ENCODE assay signal across 28 cellular contexts in genomic region chr2:126783341-126783740, GRCh38.
"Had no signal": no experiment of that assay in that cellular context is flagged by ENCODE, and none has a peak within 500 bp of the region (broad histone marks: within the 10 kb centered on the region; RNA-seq: fewer than 3 reads in every experiment).

No MANE protein-coding gene starts in this region.

- H3K27me3 ChIP-seq: brain microvascular endothelial cell, colonic mucosa had no signal

- H3K36me3 ChIP-seq: brain microvascular endothelial cell, colonic mucosa had no signal

- H3K9me3 ChIP-seq: colonic mucosa had no signal

- H3K27ac ChIP-seq: brain microvascular endothelial cell, colonic mucosa had no signal

- H3K4me1 ChIP-seq: colonic mucosa had no signal

- DNase-seq: activated CD4-positive, alpha-beta memory T cell treated with anti-CD3 and anti-CD28 coated beads for 36 hours; activated CD4-positive, alpha-beta T cell treated with anti-CD3 and anti-CD28 coated beads for 36 hours; activated CD4-positive, alpha-beta T cell treated with anti-CD3 and anti-CD28 coated beads, Interleukin-2, amount 10 ng/mL, durations not matched to agents 24 days and 14 days; activated CD4-positive, CD25-positive, alpha-beta regulatory T cell; activated CD4-positive, CD25-positive, alpha-beta regulatory T cell treated with anti-CD3 and anti-CD28 coated beads, Interleukin-2, amount 50 U/mL, for 72 hours; activated CD8-positive, alpha-beta memory T cell treated with anti-CD3 and anti-CD28 coated beads, Interleukin-2, amount 10 ng/mL, durations not matched to agents 7 days and 5 days; activated CD8-positive, alpha-beta memory T cell treated with anti-CD3 and anti-CD28 coated beads, Interleukin-2, amount 50 U/mL, for 4 hours; activated CD8-positive, alpha-beta T cell treated with anti-CD3 and anti-CD28 coated beads, Interleukin-2, amount 10 ng/mL, durations not matched to agents 7 days and 5 days; activated gamma-delta T cell treated with Interleukin-2 at 50 U/mL for 16 hours; activated naive CD4-positive, alpha-beta T cell treated with anti-CD3 and anti-CD28 coated beads, Interleukin-2, amount 50 U/mL, for 16 hours; activated naive CD4-positive, alpha-beta T cell treated with Interleukin-2 at 50 U/mL for 16 hours; activated T-cell treated with anti-CD3 and anti-CD28 coated beads, Interleukin-2, amount 50 U/mL, for 1 hour; activated T-cell treated with anti-CD3 and anti-CD28 coated beads, Interleukin-2, amount 50 U/mL, for 48 hours; amniotic stem cell; anterior cingulate cortex; brain microvascular endothelial cell; central memory CD4-positive, alpha-beta T cell; cerebellar nuclear complex; colonic mucosa; effector memory CD4-positive, alpha-beta T cell; endodermal cell; foreskin fibroblast; head of caudate nucleus; T-helper 2 cell had no signal

- H3K4me3 ChIP-seq: colonic mucosa, dorsolateral prefrontal cortex had no signal

- ATAC-seq: activated CD4-positive, alpha-beta T cell treated with anti-CD3 and anti-CD28 coated beads for 36 hours; activated CD8-positive, alpha-beta memory T cell treated with anti-CD3 and anti-CD28 coated beads, Interleukin-2, amount 10 ng/mL, durations not matched to agents 7 days and 5 days; activated CD8-positive, alpha-beta T cell treated with anti-CD3 and anti-CD28 coated beads, Interleukin-2, amount 10 ng/mL, durations not matched to agents 7 days and 5 days; esophagus mucosa had no signal

- FAIRE-seq: astrocyte, frontal cortex had no signal
